ENCODE assay signal across 1 cellular context in genomic region chr2:64938607-64939285, GRCh38.
A peak's percentile ranks its signal among the peaks of the same experiment; 100 is the strongest.
TF ChIP-seq lines count a peak whose summit lies in the region.

No MANE protein-coding gene starts in this region.

TF ChIP-seq in HepG2, 621 proteins besides CTCF, POLR2A, EP300 and RAD21:
- 0 out of 2 replicates have a peak, but pooled peaks have one; percentile 12 for TF ChIP-seq RXRB (CRISPR knock-in tag; IDR thresholded peaks at IDR 0.05; ENCODE audit: borderline replicate concordance)
- peak; percentile 17; the same call in 1 of the 2 replicates for TF ChIP-seq ELF3 (CRISPR knock-in tag; IDR thresholded peaks at IDR 0.05)
- TF ChIP-seq NCOA5 (CRISPR knock-in tag; IDR thresholded peaks at IDR 0.05), result no peak
- TF ChIP-seq ZNF274 (CRISPR knock-in tag; IDR thresholded peaks at IDR 0.05), result 0 out of 2 replicates have a peak, but pooled peaks have one; percentile 57
